ENCODE assay signal across 1 cellular context in the genomic region with DNA sequence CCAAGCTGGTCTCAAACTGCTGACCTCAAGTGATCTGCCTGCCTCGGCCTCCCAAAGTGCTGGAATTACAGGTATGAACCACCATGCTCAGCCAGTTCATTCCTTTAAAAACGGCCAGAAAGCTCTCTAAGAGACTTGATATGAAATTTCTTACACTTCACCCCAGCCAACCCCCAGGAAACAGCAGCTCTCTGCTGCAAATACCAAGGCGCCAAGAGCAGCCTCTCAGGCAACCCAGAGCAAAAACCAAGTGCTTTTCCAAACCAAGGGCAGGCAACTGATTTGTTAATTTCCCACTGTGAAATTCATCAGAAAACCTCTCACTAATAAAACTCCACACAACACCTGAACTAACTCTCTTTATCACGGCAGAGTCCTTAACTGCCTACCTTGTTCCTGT.
TF ChIP-seq lines count a peak whose summit lies in the region.

No MANE protein-coding gene starts in this region.

TF ChIP-seq in HepG2, 621 proteins besides CTCF, POLR2A, EP300 and RAD21 (continued from another document):
- TF ChIP-seq ZXDC (CRISPR knock-in tag; IDR thresholded peaks at IDR 0.05) (no peak), SMAD3 (CRISPR knock-in tag; IDR thresholded peaks at IDR 0.05) (no peak)
